ENCODE assay signal across 1 cellular context in genomic region chr2:12948231-12948962, GRCh38.
TF ChIP-seq lines count a peak whose summit lies in the region.

No MANE protein-coding gene starts in this region.

TF ChIP-seq in SK-N-SH, 30 proteins besides CTCF, POLR2A, EP300 and RAD21:
- TF ChIP-seq SMC3 (IDR thresholded peaks at IDR 0.05; ENCODE audit: low read depth, low read length): no peak; the same call in 1 of the 2 replicates
- 0 out of 2 replicates have a peak, but pooled peaks have one; percentile 31 for TF ChIP-seq GABPA (IDR thresholded peaks at IDR 0.05; ENCODE audit: low read depth)
- TF ChIP-seq IRF3 (IDR thresholded peaks at IDR 0.05; ENCODE audit: low read depth, low read length): no peak
- peak; percentile 87 for TF ChIP-seq POLR2AphosphoS5 (IDR thresholded peaks at IDR 0.05; ENCODE audit: low read depth, low read length)
- TF ChIP-seq TEAD4 (IDR thresholded peaks at IDR 0.05; ENCODE audit: borderline replicate concordance, insufficient read depth): peak; percentile 83
- TF ChIP-seq RCOR1 (IDR thresholded peaks at IDR 0.05; ENCODE audit: low read length): peak; percentile 84
- peak; percentile 78 for TF ChIP-seq GATA2 (CRISPR knock-in tag; IDR thresholded peaks at IDR 0.05)
- TF ChIP-seq TCF12 (IDR thresholded peaks at IDR 0.05): peak; percentile 98
- no peak for TF ChIP-seq EZH2phosphoT487 (IDR thresholded peaks at IDR 0.05; ENCODE audit: borderline replicate concordance, low read depth)
- peak; percentile 92 for TF ChIP-seq PBX3 (IDR thresholded peaks at IDR 0.05)
- no peak for TF ChIP-seq RXRA (IDR thresholded peaks at IDR 0.05; ENCODE audit: borderline replicate concordance, low read depth)
- TF ChIP-seq USF1 (IDR thresholded peaks at IDR 0.05; ENCODE audit: borderline replicate concordance, low read depth): no peak
- TF ChIP-seq REST (IDR thresholded peaks at IDR 0.05; ENCODE audit: low read depth, low read length): 0 out of 2 replicates have a peak, but pooled peaks have one; percentile 6
- TF ChIP-seq JUND (IDR thresholded peaks at IDR 0.05): peak; percentile 80
- no peak for TF ChIP-seq USF2 (IDR thresholded peaks at IDR 0.05; ENCODE audit: borderline replicate concordance, low read depth, low read length)
- TF ChIP-seq NFIC (IDR thresholded peaks at IDR 0.05; ENCODE audit: borderline replicate concordance): peak; percentile 88
- TF ChIP-seq FOSL2 (IDR thresholded peaks at IDR 0.05; ENCODE audit: borderline replicate concordance, low read depth): peak; percentile 38; the same call in 1 of the 2 replicates
- 0 out of 2 replicates have a peak, but pooled peaks have one; percentile 27 for TF ChIP-seq TAF1 (IDR thresholded peaks at IDR 0.05; ENCODE audit: borderline replicate concordance, low read depth, low read length)
- peak; percentile 65; the same call in 1 of the 2 replicates for TF ChIP-seq ZBTB33 (IDR thresholded peaks at IDR 0.05; ENCODE audit: borderline replicate concordance, low read depth)
- peak; percentile 67 for TF ChIP-seq MXI1 (IDR thresholded peaks at IDR 0.05; ENCODE audit: low read depth, low read length)
- TF ChIP-seq FOXM1 (IDR thresholded peaks at IDR 0.05; ENCODE audit: low read depth): 0 out of 2 replicates have a peak, but pooled peaks have one; percentile 55
- TF ChIP-seq NRF1 (IDR thresholded peaks at IDR 0.05; ENCODE audit: low read depth, low read length): no peak; the same call in 1 of the 2 replicates
- TF ChIP-seq YY1 (IDR thresholded peaks at IDR 0.05; ENCODE audit: low read depth): no peak
- TF ChIP-seq MEF2A (IDR thresholded peaks at IDR 0.05; ENCODE audit: borderline replicate concordance, low read depth): 0 out of 2 replicates have a peak, but pooled peaks have one; percentile 23
- peak; percentile 90 for TF ChIP-seq FOXJ3 (CRISPR knock-in tag; IDR thresholded peaks at IDR 0.05)
- no peak; the same call in 1 of the 2 replicates for TF ChIP-seq SIN3A (IDR thresholded peaks at IDR 0.05; ENCODE audit: borderline replicate concordance, low read depth, low read length)
- TF ChIP-seq CHD2 (IDR thresholded peaks at IDR 0.05; ENCODE audit: low read length, partially characterized antibody): peak; percentile 44
- TF ChIP-seq ELF1 (IDR thresholded peaks at IDR 0.05): 0 out of 2 replicates have a peak, but pooled peaks have one; percentile 30
- no peak for TF ChIP-seq RFX5 (IDR thresholded peaks at IDR 0.05; ENCODE audit: low read length)
- peak; percentile 67 for TF ChIP-seq MAX (IDR thresholded peaks at IDR 0.05; ENCODE audit: low read depth)
TF ChIP-seq in SK-N-SH: peak in this region for 20.
